ENCODE assay signal across 8 cellular contexts in genomic region chrX:104165894-104166734, GRCh38.
A peak's percentile ranks its signal among the peaks of the same experiment; 100 is the strongest.
DNase-seq lines count a peak whose midpoint lies in the region; ATAC-seq and TF ChIP-seq lines count a peak whose summit lies in the region.

TSS of gene FAM199X (plus strand) at chrX:104166453. CDS start at chrX:104166786, 333 bp downstream.

- peaks cover 21% of the 10 kb centered on the region; the same call in 1 of the 2 replicates for H4K20me1 ChIP-seq in BLaER1

- peaks cover 7% of the 10 kb centered on the region for H3K9me3 ChIP-seq in BLaER1

- H3K4me1 ChIP-seq in BLaER1, result peaks cover 16% of the 10 kb centered on the region

- peak; percentile 49 for TF ChIP-seq CTCF in choroid plexus epithelial cell (conservative IDR thresholded peaks at IDR 0.05; ENCODE audit: low read depth, low read length)

- no peaks in the 10 kb centered on the region for H3K27me3 ChIP-seq in BLaER1
- H3K27me3 ChIP-seq in layer of hippocampus (ENCODE audit: control insufficient read depth, insufficient read depth, low read length), result no peaks in the 10 kb centered on the region

- H3K36me3 ChIP-seq in BLaER1, result no peaks in the 10 kb centered on the region

- peak within 1 kb of the TSS; percentile 82 for H3K9ac ChIP-seq in BLaER1

- H3K4me3 ChIP-seq in BLaER1, result peak within 1 kb of the TSS; percentile 85
- peak within 1 kb of the TSS; percentile 79 for H3K4me3 ChIP-seq in choroid plexus epithelial cell (ENCODE audit: low read depth, low read length)

- DNase-seq in GM19238 (ENCODE audit: insufficient read length, low spot score) (peak; percentile 72), NCI-H510A (lab: John Stamatoyannopoulos, UW) (peak; percentile 79), choroid plexus epithelial cell (ENCODE audit: low read depth) (peak; percentile 88)
- peak; percentile 69 to 70 for DNase-seq in activated CD4-positive, alpha-beta T cell treated with anti-CD3 and anti-CD28 coated beads for 24 hours (ENCODE audit: low read depth in 2 of 2)
- peak; percentile 56 to 73 (median 64) for DNase-seq in stimulated activated CD4-positive, alpha-beta T cell treated with anti-CD3 and anti-CD28 coated beads, Interleukin-1b, Interleukin-23, amount 100 ng/mL, for 24 hours (ENCODE audit: low read depth in 4 of 4, low spot score in 1 of 4)

- peak within 1 kb of the TSS; percentile 63 for H3K4me2 ChIP-seq in BLaER1

- peak within 1 kb of the TSS; percentile 73 for H3K27ac ChIP-seq in BLaER1
- peak within 1 kb of the TSS; percentile 71 for H3K27ac ChIP-seq in layer of hippocampus (ENCODE audit: low read depth, low read length)

- ATAC-seq in HG03439 (IDR thresholded peaks at IDR 0.05; ENCODE audit: unreplicated experiment), result peak; percentile 96

Comparison
In these comparisons a context has a peak if more than half of its experiments do, and no peak if none do; other contexts are left out.
1. Peak in every context shown above with its lines: DNase-seq, ATAC-seq, H3K4me3 ChIP-seq and H3K27ac ChIP-seq.